ENCODE assay signal across 8 cellular contexts in the genomic region with DNA sequence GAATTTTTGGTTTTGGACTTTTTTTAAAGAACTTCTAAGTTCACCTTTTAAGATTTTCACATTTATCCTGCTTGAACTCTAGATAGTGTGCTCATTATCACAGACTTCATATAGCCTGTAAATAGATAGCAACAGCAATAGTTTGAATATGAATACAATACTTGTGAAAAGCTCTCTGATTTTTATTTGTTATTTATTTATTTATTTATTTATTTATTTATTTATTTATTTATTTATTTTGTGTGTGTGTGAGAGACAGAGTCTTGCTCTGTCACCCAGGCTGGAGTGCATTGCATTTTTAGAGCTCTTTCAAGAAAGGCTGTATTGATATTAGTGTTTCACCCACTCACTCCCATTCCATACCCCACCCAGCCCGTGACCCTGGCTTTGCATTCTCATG.
"Had no signal": no experiment of that assay in that cellular context is flagged by ENCODE, and none has a peak within 500 bp of the region (broad histone marks: within the 10 kb centered on the region; RNA-seq: fewer than 3 reads in every experiment).

No MANE protein-coding gene starts in this region.

- DNase-seq: GDM1, GF-D8 had no signal

- H3K4me3 ChIP-seq: GM12878 had no signal

- ATAC-seq: GM12878 had no signal

- FAIRE-seq: G401.6, GM12878, GM12891, GM12892, GM18507, GM19239 had no signal
